ENCODE assay signal across 19 cellular contexts in the genomic region with DNA sequence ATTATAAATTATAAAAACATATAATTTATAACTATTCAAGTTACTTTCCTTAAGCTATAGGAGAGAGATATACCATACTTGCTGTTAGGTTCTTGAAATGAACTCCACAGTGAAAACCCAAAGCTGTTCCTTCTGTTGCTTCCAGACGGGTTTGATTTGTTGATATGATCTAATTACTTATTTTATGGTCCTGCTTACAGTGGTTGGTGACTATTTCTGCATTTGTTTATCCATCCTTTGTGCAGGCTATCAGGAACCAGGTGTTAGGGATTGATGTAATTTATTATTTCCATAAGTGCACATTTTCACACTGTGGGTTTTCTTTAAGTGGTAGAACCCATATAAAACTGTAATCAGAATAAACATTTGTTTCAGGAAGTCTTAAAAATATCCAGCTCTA.
"Had no signal": no experiment of that assay in that cellular context is flagged by ENCODE, and none has a peak within 500 bp of the region (broad histone marks: within the 10 kb centered on the region; RNA-seq: fewer than 3 reads in every experiment).

No MANE protein-coding gene starts in this region.

- H3K27ac ChIP-seq: foreskin keratinocyte, neutrophil, ovary, right lobe of liver, testis, transverse colon, WERI-Rb-1 had no signal

- H3K27me3 ChIP-seq: esophagus muscularis mucosa, foreskin keratinocyte, neutrophil, ovary, right lobe of liver, testis, transverse colon had no signal

- ATAC-seq: activated CD4-positive, CD25-positive, alpha-beta regulatory T cell treated with anti-CD3 and anti-CD28 coated beads, Interleukin-2, amount 50 U/mL, for 24 hours; foreskin keratinocyte; left ventricle myocardium superior; right lobe of liver; stimulated activated naive CD8-positive, alpha-beta T cell treated with anti-CD3 and anti-CD28 coated beads, Interleukin-15, Interleukin-2, amounts not matched to agents 100 U/mL and 50 U/mL, for 24 hours had no signal

- H3K4me3 ChIP-seq: esophagus muscularis mucosa, ovary, right lobe of liver, testis, transverse colon had no signal

- DNase-seq: activated CD4-positive, alpha-beta T cell treated with anti-CD3 and anti-CD28 coated beads for 48 hours; activated CD4-positive, alpha-beta T cell treated with anti-CD3 and anti-CD28 coated beads, Interleukin-2, amount 50 U/mL, for 48 hours; activated CD8-positive, alpha-beta memory T cell treated with anti-CD3 and anti-CD28 coated beads for 24 hours; activated effector memory CD4-positive, alpha-beta T cell treated with Interleukin-2 at 50 U/mL for 16 hours; activated naive CD4-positive, alpha-beta T cell treated with Interleukin-2 at 50 U/mL for 16 hours; anterior cingulate cortex; foreskin keratinocyte; left ventricle myocardium superior; nephron progenitor cell; ovary; right lobe of liver; stimulated activated CD4-positive, alpha-beta T cell treated with anti-CD3 and anti-CD28 coated beads, Interleukin-2, amount 100 ng/mL, for 48 hours; stimulated activated naive CD8-positive, alpha-beta T cell treated with anti-CD3 and anti-CD28 coated beads, Interleukin-15, Interleukin-2, amounts not matched to agents 100 U/mL and 50 U/mL, for 24 hours; testis; transverse colon; WERI-Rb-1 had no signal

- H3K4me1 ChIP-seq: foreskin keratinocyte, testis, transverse colon had no signal

- H3K9me3 ChIP-seq: esophagus muscularis mucosa, neutrophil, ovary, right lobe of liver, testis, transverse colon had no signal

- H3K36me3 ChIP-seq: esophagus muscularis mucosa, neutrophil, ovary, right lobe of liver, transverse colon, WERI-Rb-1 had no signal
